10 cellular contexts compared by ENCODE assay signal in the genomic region with DNA sequence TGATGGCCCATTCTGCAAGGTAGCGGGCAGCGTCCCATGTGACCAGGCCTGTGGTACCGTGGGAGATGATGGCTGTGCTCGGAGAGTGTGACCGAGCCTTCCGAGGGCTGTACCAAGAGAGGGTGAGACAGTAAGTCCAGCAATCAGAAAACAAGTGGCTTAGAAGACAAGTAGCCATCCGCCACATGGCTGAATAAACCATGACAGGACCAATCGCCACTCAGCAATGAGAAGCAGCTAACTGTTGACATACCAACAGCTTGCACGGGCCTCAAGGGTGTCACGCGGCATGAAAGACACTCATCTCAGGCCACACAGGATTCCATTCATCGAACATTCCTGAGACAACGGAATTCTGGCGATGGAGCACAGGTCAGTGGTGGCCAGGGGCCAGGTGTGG. TPM values are rescaled to one million over a fixed set of nuclear protein-coding genes. Genes with fewer than 3 reads are reported as not detected.
"Had no signal": no experiment of that assay in that cellular context is flagged by ENCODE, and none has a peak within 500 bp of the region (broad histone marks: within the 10 kb centered on the region; RNA-seq: fewer than 3 reads in every experiment).

No MANE protein-coding gene starts in this region.

RNA-seq across cellular contexts. Expression of a gene that starts 22.6 kb away (rescaled TPM):
- total RNA-seq: gastroesophageal sphincter, left ventricle myocardium superior, mononuclear cell, pulmonary artery endothelial cell, subcutaneous adipose tissue, testis, transverse colon had no signal
- polyA plus RNA-seq: lung, neural cell, urinary bladder had no signal
